ENCODE assay signal across 8 cellular contexts in genomic region chr11:34358666-34359547, GRCh38. TPM values are rescaled to one million over a fixed set of nuclear protein-coding genes. Genes with fewer than 3 reads are reported as not detected.
DNase-seq lines count a peak whose midpoint lies in the region; ATAC-seq, FAIRE-seq and TF ChIP-seq lines count a peak whose summit lies in the region.

No MANE protein-coding gene starts in this region.

- DNase-seq in NCI-H1092 (lab: John Stamatoyannopoulos, UW), result peak; percentile 72
- peak; percentile 54 to 84 (median 70) for DNase-seq in T-cell
- peak; percentile 69 for DNase-seq in activated naive CD8-positive, alpha-beta T cell treated with anti-CD3 and anti-CD28 coated beads, Interleukin-2, amount 50 U/mL, for 24 hours
- peak; percentile 85 for DNase-seq in cardiac septum (ENCODE audit: low spot score)
- peak; percentile 81 for DNase-seq in type B pancreatic cell (ENCODE audit: extremely low spot score, unreplicated experiment)

- H3K4me3 ChIP-seq in parathyroid adenoma (ENCODE audit: low read depth, low read length), result peak overlapping the region; percentile 46

- no peaks in the 10 kb centered on the region for H3K9me3 ChIP-seq in parathyroid adenoma (ENCODE audit: control insufficient read depth, low read length)

- POLR2A ChIA-PET in T-cell (lab: Charles Lee), result interaction anchor here (0.6 to 0.7 kb wide), 4 partner anchors 39 to 1776 kb away, joined by 3 to 5 read pairs (median 4); no protein-coding TSS in a partner anchor

- peaks cover 5% of the 10 kb centered on the region for H3K36me3 Mint-ChIP-seq in T-cell
- H3K36me3 Mint-ChIP-seq in activated naive CD8-positive, alpha-beta T cell treated with anti-CD3 and anti-CD28 coated beads, Interleukin-2, amount 50 U/mL, for 24 hours (ENCODE audit: low read depth), result peaks cover 5% of the 10 kb centered on the region
- H3K36me3 Mint-ChIP-seq in type B pancreatic cell, result no peaks in the 10 kb centered on the region

- peak; percentile 4 for ATAC-seq in GM18508 (IDR thresholded peaks at IDR 0.05; ENCODE audit: insufficient read depth, unreplicated experiment)
- ATAC-seq in T-cell (replicated peaks in 1 of 4), result peak; percentile 8 to 15 (median 14)
- ATAC-seq in activated naive CD8-positive, alpha-beta T cell treated with anti-CD3 and anti-CD28 coated beads, Interleukin-2, amount 50 U/mL, for 24 hours, result peak; percentile 2

- CTCF ChIA-PET in T-cell (lab: Charles Lee), result interaction anchor here (0.5 to 2.8 kb wide), 13 partner anchors 104 to 751 kb away, joined by 3 to 14 read pairs (median 3); no protein-coding TSS in a partner anchor

- peak; percentile 94 for FAIRE-seq in A204.1 (lab: Jason Lieb, UNC)

- H3K27ac Mint-ChIP-seq in T-cell, result peak overlapping the region; percentile 56 to 79
- peak overlapping the region; percentile 67 for H3K27ac Mint-ChIP-seq in activated naive CD8-positive, alpha-beta T cell treated with anti-CD3 and anti-CD28 coated beads, Interleukin-2, amount 50 U/mL, for 24 hours
- H3K27ac Mint-ChIP-seq in type B pancreatic cell, result peak overlapping the region; percentile 96

- no peaks in the 10 kb centered on the region for H3K79me2 ChIP-seq in parathyroid adenoma

- H3K9me3 Mint-ChIP-seq in T-cell, result no peaks in the 10 kb centered on the region
- no peaks in the 10 kb centered on the region for H3K9me3 Mint-ChIP-seq in activated naive CD8-positive, alpha-beta T cell treated with anti-CD3 and anti-CD28 coated beads, Interleukin-2, amount 50 U/mL, for 24 hours
- H3K9me3 Mint-ChIP-seq in type B pancreatic cell, result no peaks in the 10 kb centered on the region

- intact Hi-C loops in cardiac septum (cut with DNase I), result loop anchor here (1.0 to 5.0 kb wide), 6 partner anchors 92 to 362 kb away; partner anchors contain the start of genes CAPRIN1 and NAT10

- no peaks in the 10 kb centered on the region for H3K4me1 ChIP-seq in parathyroid adenoma

- H3K27ac ChIP-seq in parathyroid adenoma, result peak overlapping the region; percentile 32

- H3K4me2 ChIP-seq in parathyroid adenoma (ENCODE audit: low read length), result peak overlapping the region; percentile 84

- no peaks in the 10 kb centered on the region for H3K36me3 ChIP-seq in parathyroid adenoma (ENCODE audit: control insufficient read depth, insufficient read depth, low read length)

- H2AFZ ChIP-seq in parathyroid adenoma, result peak overlapping the region; percentile 78

- H3K4me3 Mint-ChIP-seq in T-cell, result peak overlapping the region; percentile 76 to 83 (median 79)
- H3K4me3 Mint-ChIP-seq in activated naive CD8-positive, alpha-beta T cell treated with anti-CD3 and anti-CD28 coated beads, Interleukin-2, amount 50 U/mL, for 24 hours, result peak overlapping the region; percentile 85
- H3K4me3 Mint-ChIP-seq in type B pancreatic cell, result peak overlapping the region; percentile 87

- H3K4me1 Mint-ChIP-seq in T-cell (peaks cover 22 to 31% (median 25%) of the 10 kb centered on the region in 3 donors), type B pancreatic cell (ENCODE audit: unreplicated experiment) (peaks cover 27% of the 10 kb centered on the region)
- H3K4me1 Mint-ChIP-seq in activated naive CD8-positive, alpha-beta T cell treated with anti-CD3 and anti-CD28 coated beads, Interleukin-2, amount 50 U/mL, for 24 hours, result peaks cover 25% of the 10 kb centered on the region

- peak; percentile 62 for TF ChIP-seq CTCF in parathyroid adenoma (IDR thresholded peaks at IDR 0.05)
- peak; percentile 95 for TF ChIP-seq CTCF in type B pancreatic cell (conservative IDR thresholded peaks at IDR 0.05)

- H3K9ac ChIP-seq in parathyroid adenoma, result no peak overlapping the region

- H3K27me3 Mint-ChIP-seq in T-cell (peaks cover 32 to 44% of the 10 kb centered on the region in 2 donors), type B pancreatic cell (peaks cover 38% of the 10 kb centered on the region)
- H3K27me3 Mint-ChIP-seq in activated naive CD8-positive, alpha-beta T cell treated with anti-CD3 and anti-CD28 coated beads, Interleukin-2, amount 50 U/mL, for 24 hours, result peaks cover 46% of the 10 kb centered on the region

- no peaks in the 10 kb centered on the region for H3K27me3 ChIP-seq in parathyroid adenoma (ENCODE audit: control insufficient read depth, insufficient read depth, low read length)

RNA-seq across cellular contexts. Expression of gene ABTB2, which starts 1.1 kb away (rescaled TPM):
- total RNA-seq in T-cell (under 1 TPM; 0.50 to 0.93 (median 0.82) TPM), cardiac septum (27.9 TPM), type B pancreatic cell (ENCODE audit: low replicate concordance) (9.0 and 13.5 TPM in 2 replicates)

Comparison
In these comparisons a context has a peak if more than half of its experiments do, and no peak if none do; other contexts are left out.
1. Peak in every context shown above with its lines: DNase-seq, ATAC-seq, H3K4me3 ChIP-seq and H3K27ac ChIP-seq.